In genomic region chr9:97895695-97896332, GRCh38 we compare ENCODE assay signal across 2 cellular contexts.
TF ChIP-seq lines count a peak whose summit lies in the region.

No MANE protein-coding gene starts in this region.

TF ChIP-seq in IMR-90, 13 proteins besides CTCF, POLR2A, EP300 and RAD21:
- TF ChIP-seq RCOR1 (IDR thresholded peaks at IDR 0.05; ENCODE audit: insufficient replicate concordance, low read length), result no peak

TF ChIP-seq in GM12878, 131 proteins besides CTCF, POLR2A, EP300 and RAD21:
- no peak for TF ChIP-seq STAT3 (IDR thresholded peaks at IDR 0.05; ENCODE audit: low read depth, low read length)
- TF ChIP-seq PAX8 (IDR thresholded peaks at IDR 0.05), result no peak
- no peak for TF ChIP-seq KAT2A (conservative IDR thresholded peaks at IDR 0.05; ENCODE audit: control insufficient read depth, low read depth, low read length)
- no peak for TF ChIP-seq ZBTB33 (IDR thresholded peaks at IDR 0.05)
- TF ChIP-seq ZNF592 (IDR thresholded peaks at IDR 0.05), result no peak
